In the genomic region with DNA sequence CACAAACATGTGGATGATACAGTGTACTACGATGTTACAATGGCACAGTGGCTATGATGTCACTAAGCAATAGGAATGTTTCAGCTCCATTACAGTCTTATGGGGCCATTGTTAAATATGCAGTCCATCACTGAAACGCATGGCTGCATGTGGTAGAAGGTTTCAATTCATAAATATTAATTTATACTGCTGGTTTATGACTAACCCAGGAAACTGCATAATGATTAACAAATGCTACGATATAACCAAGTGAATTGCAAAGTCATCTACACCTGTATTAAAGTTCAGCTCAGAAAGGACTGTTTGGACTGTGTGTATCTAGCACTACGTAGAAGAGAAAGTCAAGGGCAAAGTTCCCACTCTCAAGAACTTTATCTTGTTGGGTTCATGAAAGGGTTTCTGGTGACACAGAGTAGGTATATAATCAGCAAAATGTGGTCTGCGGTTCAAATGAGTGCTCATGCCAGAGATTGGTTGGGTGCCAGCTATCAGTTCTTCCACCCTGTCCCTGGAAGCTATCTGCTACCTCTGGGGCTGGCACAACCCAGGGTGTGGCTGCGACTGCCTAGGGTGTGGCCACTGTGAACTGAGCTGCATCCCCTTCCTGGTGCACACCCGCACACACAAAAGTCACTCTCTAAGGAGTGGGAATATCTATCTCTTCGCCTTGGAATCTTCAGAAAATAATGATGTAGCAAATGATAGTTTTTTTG, we compare ENCODE assay signal across 1 cellular context.
TF ChIP-seq lines count a peak whose summit lies in the region.

No MANE protein-coding gene starts in this region.

TF ChIP-seq in GM23338, 12 proteins besides CTCF, POLR2A, EP300 and RAD21 (continued from another document):
- TF ChIP-seq, protein P1, sequence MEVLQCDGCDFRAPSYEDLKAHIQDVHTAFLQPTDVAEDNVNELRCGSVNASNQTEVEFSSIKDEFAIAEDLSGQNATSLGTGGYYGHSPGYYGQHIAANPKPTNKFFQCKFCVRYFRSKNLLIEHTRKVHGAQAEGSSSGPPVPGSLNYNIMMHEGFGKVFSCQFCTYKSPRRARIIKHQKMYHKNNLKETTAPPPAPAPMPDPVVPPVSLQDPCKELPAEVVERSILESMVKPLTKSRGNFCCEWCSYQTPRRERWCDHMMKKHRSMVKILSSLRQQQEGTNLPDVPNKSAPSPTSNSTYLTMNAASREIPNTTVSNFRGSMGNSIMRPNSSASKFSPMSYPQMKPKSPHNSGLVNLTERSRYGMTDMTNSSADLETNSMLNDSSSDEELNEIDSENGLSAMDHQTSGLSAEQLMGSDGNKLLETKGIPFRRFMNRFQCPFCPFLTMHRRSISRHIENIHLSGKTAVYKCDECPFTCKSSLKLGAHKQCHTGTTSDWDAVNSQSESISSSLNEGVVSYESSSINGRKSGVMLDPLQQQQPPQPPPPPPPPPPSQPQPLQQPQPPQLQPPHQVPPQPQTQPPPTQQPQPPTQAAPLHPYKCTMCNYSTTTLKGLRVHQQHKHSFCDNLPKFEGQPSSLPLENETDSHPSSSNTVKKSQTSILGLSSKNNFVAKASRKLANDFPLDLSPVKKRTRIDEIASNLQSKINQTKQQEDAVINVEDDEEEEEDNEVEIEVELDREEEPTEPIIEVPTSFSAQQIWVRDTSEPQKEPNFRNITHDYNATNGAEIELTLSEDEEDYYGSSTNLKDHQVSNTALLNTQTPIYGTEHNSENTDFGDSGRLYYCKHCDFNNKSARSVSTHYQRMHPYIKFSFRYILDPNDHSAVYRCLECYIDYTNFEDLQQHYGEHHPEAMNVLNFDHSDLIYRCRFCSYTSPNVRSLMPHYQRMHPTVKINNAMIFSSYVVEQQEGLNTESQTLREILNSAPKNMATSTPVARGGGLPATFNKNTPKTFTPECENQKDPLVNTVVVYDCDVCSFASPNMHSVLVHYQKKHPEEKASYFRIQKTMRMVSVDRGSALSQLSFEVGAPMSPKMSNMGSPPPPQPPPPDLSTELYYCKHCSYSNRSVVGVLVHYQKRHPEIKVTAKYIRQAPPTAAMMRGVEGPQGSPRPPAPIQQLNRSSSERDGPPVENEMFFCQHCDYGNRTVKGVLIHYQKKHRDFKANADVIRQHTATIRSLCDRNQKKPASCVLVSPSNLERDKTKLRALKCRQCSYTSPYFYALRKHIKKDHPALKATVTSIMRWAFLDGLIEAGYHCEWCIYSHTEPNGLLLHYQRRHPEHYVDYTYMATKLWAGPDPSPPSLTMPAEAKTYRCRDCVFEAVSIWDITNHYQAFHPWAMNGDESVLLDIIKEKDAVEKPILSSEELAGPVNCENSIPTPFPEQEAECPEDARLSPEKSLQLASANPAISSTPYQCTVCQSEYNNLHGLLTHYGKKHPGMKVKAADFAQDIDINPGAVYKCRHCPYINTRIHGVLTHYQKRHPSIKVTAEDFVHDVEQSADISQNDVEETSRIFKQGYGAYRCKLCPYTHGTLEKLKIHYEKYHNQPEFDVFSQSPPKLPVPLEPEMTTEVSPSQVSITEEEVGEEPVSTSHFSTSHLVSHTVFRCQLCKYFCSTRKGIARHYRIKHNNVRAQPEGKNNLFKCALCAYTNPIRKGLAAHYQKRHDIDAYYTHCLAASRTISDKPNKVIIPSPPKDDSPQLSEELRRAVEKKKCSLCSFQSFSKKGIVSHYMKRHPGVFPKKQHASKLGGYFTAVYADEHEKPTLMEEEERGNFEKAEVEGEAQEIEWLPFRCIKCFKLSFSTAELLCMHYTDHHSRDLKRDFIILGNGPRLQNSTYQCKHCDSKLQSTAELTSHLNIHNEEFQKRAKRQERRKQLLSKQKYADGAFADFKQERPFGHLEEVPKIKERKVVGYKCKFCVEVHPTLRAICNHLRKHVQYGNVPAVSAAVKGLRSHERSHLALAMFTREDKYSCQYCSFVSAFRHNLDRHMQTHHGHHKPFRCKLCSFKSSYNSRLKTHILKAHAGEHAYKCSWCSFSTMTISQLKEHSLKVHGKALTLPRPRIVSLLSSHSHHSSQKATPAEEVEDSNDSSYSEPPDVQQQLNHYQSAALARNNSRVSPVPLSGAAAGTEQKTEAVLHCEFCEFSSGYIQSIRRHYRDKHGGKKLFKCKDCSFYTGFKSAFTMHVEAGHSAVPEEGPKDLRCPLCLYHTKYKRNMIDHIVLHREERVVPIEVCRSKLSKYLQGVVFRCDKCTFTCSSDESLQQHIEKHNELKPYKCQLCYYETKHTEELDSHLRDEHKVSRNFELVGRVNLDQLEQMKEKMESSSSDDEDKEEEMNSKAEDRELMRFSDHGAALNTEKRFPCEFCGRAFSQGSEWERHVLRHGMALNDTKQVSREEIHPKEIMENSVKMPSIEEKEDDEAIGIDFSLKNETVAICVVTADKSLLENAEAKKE (CRISPR knock-in tag; IDR thresholded peaks at IDR 0.05) = no peak
- TF ChIP-seq ZNF114 (CRISPR knock-in tag; IDR thresholded peaks at IDR 0.05) = no peak
- TF ChIP-seq NANOG (IDR thresholded peaks at IDR 0.05; ENCODE audit: borderline replicate concordance) = no peak
- no peak for TF ChIP-seq EZH2phosphoT487 (IDR thresholded peaks at IDR 0.05; ENCODE audit: unreplicated experiment)
- TF ChIP-seq STAT1 (IDR thresholded peaks at IDR 0.05; ENCODE audit: unreplicated experiment) = no peak
- TF ChIP-seq EZH2 (IDR thresholded peaks at IDR 0.05; ENCODE audit: low read depth, unreplicated experiment) = no peak
- TF ChIP-seq ZNF331 (CRISPR knock-in tag; IDR thresholded peaks at IDR 0.05; ENCODE audit: low read depth) = no peak
- TF ChIP-seq CREB1 (CRISPR knock-in tag; IDR thresholded peaks at IDR 0.05; ENCODE audit: low read depth) = no peak
